ENCODE assay signal across 8 cellular contexts in the genomic region with DNA sequence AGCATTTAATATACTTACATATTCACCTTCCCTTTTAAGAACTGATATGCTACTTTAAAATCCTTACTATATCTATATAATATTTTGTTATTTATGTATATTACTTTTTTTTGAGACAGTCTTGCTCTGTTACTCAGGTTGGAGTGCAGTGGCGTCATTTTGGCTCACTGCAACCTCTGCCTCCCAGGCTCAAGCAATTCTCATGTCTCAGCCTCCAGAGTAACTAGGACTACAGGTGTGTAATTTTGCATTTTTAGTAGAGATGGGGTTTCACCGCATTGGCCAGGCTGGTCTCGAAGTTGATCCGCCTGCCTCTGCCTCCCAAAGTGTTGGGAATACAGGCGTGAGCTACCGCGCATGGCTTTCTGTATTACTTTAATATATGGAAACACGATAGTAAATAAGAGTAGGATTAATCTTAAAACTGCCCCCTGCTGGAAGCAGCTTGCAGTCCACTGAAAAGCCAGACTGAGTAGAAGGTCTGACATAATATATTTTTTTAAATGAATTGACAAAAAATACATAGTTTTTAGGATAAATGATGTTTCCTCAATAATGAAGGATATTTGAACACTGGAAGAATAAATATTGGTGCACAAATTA. TPM values are rescaled to one million over a fixed set of nuclear protein-coding genes. Genes with fewer than 3 reads are reported as not detected.
DNase-seq lines count a peak whose midpoint lies in the region; ATAC-seq and TF ChIP-seq lines count a peak whose summit lies in the region.

No MANE protein-coding gene starts in this region.

- H3K4me3 Mint-ChIP-seq in activated T-cell treated with anti-CD3 and anti-CD28 coated beads, Interleukin-2, amount 50 U/mL, for 72 hours: no peak overlapping the region

- no peak overlapping the region for H3K4me3 ChIP-seq in Loucy (ENCODE audit: low read length, poor library complexity, severe bottlenecking)
- H3K4me3 ChIP-seq in hepatocyte: no peak overlapping the region
- no peak overlapping the region for H3K4me3 ChIP-seq in upper lobe of right lung

- H3K4me1 ChIP-seq in Loucy (ENCODE audit: insufficient read depth, low read length, poor library complexity, severe bottlenecking) (no peaks in the 10 kb centered on the region), hepatocyte (ENCODE audit: insufficient read depth) (no peaks in the 10 kb centered on the region), upper lobe of right lung (no peaks in the 10 kb centered on the region)

- peak; percentile 81 for TF ChIP-seq CTCF in Loucy (conservative IDR thresholded peaks at IDR 0.05; ENCODE audit: low read length)
- TF ChIP-seq CTCF in hepatocyte (IDR thresholded peaks at IDR 0.05; ENCODE audit: poor library complexity): peak; percentile 41
- peak; percentile 56 for TF ChIP-seq CTCF in upper lobe of right lung (IDR thresholded peaks at IDR 0.05)

- H3K79me2 ChIP-seq in Loucy (ENCODE audit: insufficient read depth, low read length) (peaks cover 18% of the 10 kb centered on the region; the same call in 1 of the 2 replicates), hepatocyte (no peaks in the 10 kb centered on the region)

- no peak overlapping the region for H3K9ac ChIP-seq in Loucy (ENCODE audit: low read depth, low read length, poor library complexity, severe bottlenecking)

- no peak overlapping the region for H3K27ac ChIP-seq in hepatocyte
- no peak overlapping the region for H3K27ac ChIP-seq in upper lobe of right lung

- H3F3A ChIP-seq in Loucy (ENCODE audit: low read depth): no peaks in the 10 kb centered on the region

- H3K36me3 ChIP-seq in Loucy (ENCODE audit: insufficient read depth, low read length) (no peaks in the 10 kb centered on the region), hepatocyte (replicated peaks; ENCODE audit: insufficient read depth, low read depth) (no peaks in the 10 kb centered on the region), upper lobe of right lung (no peaks in the 10 kb centered on the region)

- DNase-seq in NCI-H1417 (lab: John Stamatoyannopoulos, UW) (peak in 2 of 3 experiments; percentile 7 to 23), NCI-H1417 treated with DMSO at 0.1 percent for 48 hours (lab: John Stamatoyannopoulos, UW) (no peak), hepatocyte (ENCODE audit: low spot score) (no peak), upper lobe of right lung (no peak), DMS79 (lab: John Stamatoyannopoulos, UW) (no peak)
- DNase-seq in activated T-cell treated with anti-CD3 and anti-CD28 coated beads, Interleukin-2, amount 50 U/mL, for 72 hours: peak in 1 of 2 donors; percentile 51

- H2AFZ ChIP-seq in Loucy (ENCODE audit: low read length) (no peak overlapping the region), hepatocyte (no peak overlapping the region)

- H3K4me2 ChIP-seq in Loucy (ENCODE audit: low read depth, low read length, poor library complexity, severe bottlenecking) (no peak overlapping the region), hepatocyte (no peak overlapping the region)

- H3K9me3 ChIP-seq in Loucy (ENCODE audit: insufficient read depth, low read depth, low read length) (no peaks in the 10 kb centered on the region), hepatocyte (ENCODE audit: low read depth) (no peaks in the 10 kb centered on the region), upper lobe of right lung (no peaks in the 10 kb centered on the region)

- H4K20me1 ChIP-seq in Loucy (ENCODE audit: insufficient read depth, low read length, poor library complexity, severe bottlenecking) (no peaks in the 10 kb centered on the region), hepatocyte (ENCODE audit: insufficient read depth, poor library complexity, severe bottlenecking) (no peaks in the 10 kb centered on the region)

- peaks cover 0 to 26% of the 10 kb centered on the region in 2 donors for H3K36me3 Mint-ChIP-seq in activated T-cell treated with anti-CD3 and anti-CD28 coated beads, Interleukin-2, amount 50 U/mL, for 72 hours (ENCODE audit: insufficient read depth in 2 of 2)

- H3K27me3 ChIP-seq in Loucy (ENCODE audit: insufficient read depth, low read length, poor library complexity, severe bottlenecking) (no peaks in the 10 kb centered on the region), hepatocyte (no peaks in the 10 kb centered on the region), upper lobe of right lung (no peaks in the 10 kb centered on the region)

- peak overlapping the region; percentile 50 for H3K27ac Mint-ChIP-seq in activated T-cell treated with anti-CD3 and anti-CD28 coated beads, Interleukin-2, amount 50 U/mL, for 72 hours

- H3K9me2 ChIP-seq in Loucy (replicated peaks; ENCODE audit: low read depth, low read length): no peaks in the 10 kb centered on the region
- no peaks in the 10 kb centered on the region for H3K9me2 ChIP-seq in hepatocyte (replicated peaks; ENCODE audit: insufficient read depth)

- H3K9me3 Mint-ChIP-seq in activated T-cell treated with anti-CD3 and anti-CD28 coated beads, Interleukin-2, amount 50 U/mL, for 72 hours: no peaks in the 10 kb centered on the region

- 96% methylated on average over 8 of the region's 8 CpGs for WGBS in hepatocyte (ENCODE audit: low lambda C conversion rate, missing lambda C conversion rate)

- no peaks in the 10 kb centered on the region for H3K27me3 Mint-ChIP-seq in activated T-cell treated with anti-CD3 and anti-CD28 coated beads, Interleukin-2, amount 50 U/mL, for 72 hours (ENCODE audit: low read depth)

- intact Hi-C loops in upper lobe of right lung (cut with DNase I): no loop called here

- no peak for ATAC-seq in activated T-cell treated with anti-CD3 and anti-CD28 coated beads, Interleukin-2, amount 50 U/mL, for 72 hours (replicated peaks in 1 of 2)
- ATAC-seq in upper lobe of right lung (no peak), HG02981 (IDR thresholded peaks at IDR 0.05; ENCODE audit: unreplicated experiment) (no peak)

- peaks cover 73% of the 10 kb centered on the region for H3K4me1 Mint-ChIP-seq in activated T-cell treated with anti-CD3 and anti-CD28 coated beads, Interleukin-2, amount 50 U/mL, for 72 hours (ENCODE audit: low read depth)

RNA-seq across cellular contexts. Expression of a gene that starts 24.4 kb away (rescaled TPM):
- total RNA-seq in activated T-cell treated with anti-CD3 and anti-CD28 coated beads, Interleukin-2, amount 50 U/mL, for 72 hours: 100 to 1,000 TPM; 103 to 151 TPM
- total RNA-seq in hepatocyte (9.0 and 10.1 TPM in 2 replicates), upper lobe of right lung (11.3 TPM)
- 6.2 and 6.4 TPM in 2 replicates for polyA plus RNA-seq in hepatocyte

RNA-seq across cellular contexts. Expression of a gene that starts 28.8 kb away (rescaled TPM):
- 1 to 10 TPM in 1 of 2 donors, under 1 TPM in 1; 0.76 to 1.3 TPM for total RNA-seq in activated T-cell treated with anti-CD3 and anti-CD28 coated beads, Interleukin-2, amount 50 U/mL, for 72 hours
- total RNA-seq in hepatocyte (6.3 and 8.1 TPM in 2 replicates), upper lobe of right lung (10.7 TPM)
- polyA plus RNA-seq in hepatocyte: 2.7 and 3.5 TPM in 2 replicates

Comparison
In these comparisons a context has a peak if more than half of its experiments do, and no peak if none do; other contexts are left out.
1. DNase-seq: peak in NCI-H1417 (2 of 3); none in NCI-H1417 treated with DMSO at 0.1 percent for 48 hours (single experiment), hepatocyte (single experiment), upper lobe of right lung (single experiment) and DMS79 (single experiment).
2. Peak in every context shown above with its lines, with median percentiles within 50 percentile points of each other: CTCF ChIP-seq.